Comparison of ENCODE assay signal across 9 cellular contexts in genomic region chr20:48758206-48758820, GRCh38.
DNase-seq lines count a peak whose midpoint lies in the region; ATAC-seq lines count a peak whose summit lies in the region.
"Had no signal": no experiment of that assay in that cellular context is flagged by ENCODE, and none has a peak within 500 bp of the region (broad histone marks: within the 10 kb centered on the region; RNA-seq: fewer than 3 reads in every experiment).

No MANE protein-coding gene starts in this region.

- H3K27ac Mint-ChIP-seq in T-helper 1 cell treated with Interleukin-12 subunit alpha and Interleukin-12 subunit beta and Interleukin-4 antibody, amounts not matched to agents 30 μg/mL and 1 μg/mL, for 36 hours: peak overlapping the region; percentile 79
- H3K27ac Mint-ChIP-seq in activated naive CD8-positive, alpha-beta T cell treated with anti-CD3 and anti-CD28 coated beads, Interleukin-2, amount 10 ng/mL, durations not matched to agents 7 days and 5 days: peak overlapping the region; percentile 92
- H3K27ac Mint-ChIP-seq in stimulated activated effector memory CD8-positive, alpha-beta T cell treated with anti-CD3 and anti-CD28 coated beads, Interleukin-12 subunit alpha, Interleukin-12 subunit beta, amount 100 ng/mL, for 72 hours: peak overlapping the region; percentile 92

- POLR2A ChIA-PET in activated naive CD8-positive, alpha-beta T cell treated with anti-CD3 and anti-CD28 coated beads, Interleukin-2, amount 10 ng/mL, durations not matched to agents 7 days and 5 days (lab: Charles Lee): interaction anchor here (0.7 to 1.3 kb wide), 3 partner anchors 18 to 42 kb away, joined by 3 to 5 read pairs (median 3); no protein-coding TSS in a partner anchor

- peaks cover 60% of the 10 kb centered on the region for H3K36me3 Mint-ChIP-seq in T-helper 1 cell treated with Interleukin-12 subunit alpha and Interleukin-12 subunit beta and Interleukin-4 antibody, amounts not matched to agents 30 μg/mL and 1 μg/mL, for 36 hours (ENCODE audit: low read depth)
- H3K36me3 Mint-ChIP-seq in activated naive CD8-positive, alpha-beta T cell treated with anti-CD3 and anti-CD28 coated beads, Interleukin-2, amount 10 ng/mL, durations not matched to agents 7 days and 5 days: peaks cover 59% of the 10 kb centered on the region
- peaks cover 49% of the 10 kb centered on the region for H3K36me3 Mint-ChIP-seq in stimulated activated effector memory CD8-positive, alpha-beta T cell treated with anti-CD3 and anti-CD28 coated beads, Interleukin-12 subunit alpha, Interleukin-12 subunit beta, amount 100 ng/mL, for 72 hours

- H3K4me1 Mint-ChIP-seq in T-helper 1 cell treated with Interleukin-12 subunit alpha and Interleukin-12 subunit beta and Interleukin-4 antibody, amounts not matched to agents 30 μg/mL and 1 μg/mL, for 36 hours (ENCODE audit: low read depth): peaks cover 70% of the 10 kb centered on the region
- peaks cover 70% of the 10 kb centered on the region for H3K4me1 Mint-ChIP-seq in activated naive CD8-positive, alpha-beta T cell treated with anti-CD3 and anti-CD28 coated beads, Interleukin-2, amount 10 ng/mL, durations not matched to agents 7 days and 5 days
- peaks cover 93% of the 10 kb centered on the region for H3K4me1 Mint-ChIP-seq in stimulated activated effector memory CD8-positive, alpha-beta T cell treated with anti-CD3 and anti-CD28 coated beads, Interleukin-12 subunit alpha, Interleukin-12 subunit beta, amount 100 ng/mL, for 72 hours

- H3K4me3 Mint-ChIP-seq in T-helper 1 cell treated with Interleukin-12 subunit alpha and Interleukin-12 subunit beta and Interleukin-4 antibody, amounts not matched to agents 30 μg/mL and 1 μg/mL, for 36 hours: no peak overlapping the region
- peak overlapping the region; percentile 58 for H3K4me3 Mint-ChIP-seq in activated naive CD8-positive, alpha-beta T cell treated with anti-CD3 and anti-CD28 coated beads, Interleukin-2, amount 10 ng/mL, durations not matched to agents 7 days and 5 days
- H3K4me3 Mint-ChIP-seq in stimulated activated effector memory CD8-positive, alpha-beta T cell treated with anti-CD3 and anti-CD28 coated beads, Interleukin-12 subunit alpha, Interleukin-12 subunit beta, amount 100 ng/mL, for 72 hours: peak overlapping the region; percentile 67

- no peaks in the 10 kb centered on the region for H3K27me3 Mint-ChIP-seq in T-helper 1 cell treated with Interleukin-12 subunit alpha and Interleukin-12 subunit beta and Interleukin-4 antibody, amounts not matched to agents 30 μg/mL and 1 μg/mL, for 36 hours (ENCODE audit: low read depth)
- no peaks in the 10 kb centered on the region for H3K27me3 Mint-ChIP-seq in activated naive CD8-positive, alpha-beta T cell treated with anti-CD3 and anti-CD28 coated beads, Interleukin-2, amount 10 ng/mL, durations not matched to agents 7 days and 5 days

- peaks cover 8% of the 10 kb centered on the region for H3K9me3 Mint-ChIP-seq in T-helper 1 cell treated with Interleukin-12 subunit alpha and Interleukin-12 subunit beta and Interleukin-4 antibody, amounts not matched to agents 30 μg/mL and 1 μg/mL, for 36 hours
- peaks cover 9% of the 10 kb centered on the region for H3K9me3 Mint-ChIP-seq in activated naive CD8-positive, alpha-beta T cell treated with anti-CD3 and anti-CD28 coated beads, Interleukin-2, amount 10 ng/mL, durations not matched to agents 7 days and 5 days
- H3K9me3 Mint-ChIP-seq in stimulated activated effector memory CD8-positive, alpha-beta T cell treated with anti-CD3 and anti-CD28 coated beads, Interleukin-12 subunit alpha, Interleukin-12 subunit beta, amount 100 ng/mL, for 72 hours: no peaks in the 10 kb centered on the region

- ATAC-seq in activated naive CD8-positive, alpha-beta T cell treated with anti-CD3 and anti-CD28 coated beads, Interleukin-2, amount 10 ng/mL, durations not matched to agents 7 days and 5 days (ENCODE audit: low read depth): peak; percentile 8
- ATAC-seq in stimulated activated effector memory CD8-positive, alpha-beta T cell treated with anti-CD3 and anti-CD28 coated beads, Interleukin-12 subunit alpha, Interleukin-12 subunit beta, amount 100 ng/mL, for 72 hours: peak; percentile 54
- ATAC-seq in HG02981 (IDR thresholded peaks at IDR 0.05; ENCODE audit: unreplicated experiment) (no peak), HG03159 (IDR thresholded peaks at IDR 0.05; ENCODE audit: unreplicated experiment) (no peak)
- ATAC-seq: A549 had no signal

- DNase-seq in T-helper 1 cell (no peak), NCI-H69 (lab: John Stamatoyannopoulos, UW) (peak; percentile 19), Kasumi-1 (lab: John Stamatoyannopoulos, UW) (no peak)
- no peak for DNase-seq in activated naive CD8-positive, alpha-beta T cell treated with anti-CD3 and anti-CD28 coated beads, Interleukin-2, amount 10 ng/mL, durations not matched to agents 7 days and 5 days
- peak in 1 of 2 donors; percentile 74 for DNase-seq in stimulated activated effector memory CD8-positive, alpha-beta T cell treated with anti-CD3 and anti-CD28 coated beads, Interleukin-12 subunit alpha, Interleukin-12 subunit beta, amount 100 ng/mL, for 72 hours (ENCODE audit: low spot score in 2 of 2)

Comparison
In these comparisons a context has a peak if more than half of its experiments do, and no peak if none do; other contexts are left out.
1. ATAC-seq: peak in activated naive CD8-positive, alpha-beta T cell treated with anti-CD3 and anti-CD28 coated beads, Interleukin-2, amount 10 ng/mL, durations not matched to agents 7 days and 5 days (single experiment) and stimulated activated effector memory CD8-positive, alpha-beta T cell treated with anti-CD3 and anti-CD28 coated beads, Interleukin-12 subunit alpha, Interleukin-12 subunit beta, amount 100 ng/mL, for 72 hours (single experiment); none in HG02981 (single experiment) and HG03159 (single experiment).
2. Peak in every context shown above with its lines, with median percentiles within 50 percentile points of each other: H3K27ac Mint-ChIP-seq.